Comparison of ENCODE assay signal across 8 cellular contexts in genomic region chr1:1324524-1325287, GRCh38. TPM values are rescaled to one million over a fixed set of nuclear protein-coding genes. Genes with fewer than 3 reads are reported as not detected.
DNase-seq lines count a peak whose midpoint lies in the region; ATAC-seq and TF ChIP-seq lines count a peak whose summit lies in the region.

Gene CPTP, plus strand, starts transcription at chr1:1324802. Its CDS starts 2,109 bp downstream, at chr1:1326911.
Gene INTS11, minus strand, starts transcription at chr1:1324660. Its CDS starts 52 bp downstream, at chr1:1324608.

- ATAC-seq in GM21723 (IDR thresholded peaks at IDR 0.05; ENCODE audit: unreplicated experiment), result peak; percentile 70
- peak; percentile 86 for ATAC-seq in stimulated activated naive CD8-positive, alpha-beta T cell treated with anti-CD3 and anti-CD28 coated beads, Interleukin-15, amount 100 ng/mL, for 72 hours

- DNase-seq in DMS79 treated with DMSO at 0.1 percent for 48 hours (lab: John Stamatoyannopoulos, UW) (peak; percentile 84), KG1 (lab: John Stamatoyannopoulos, UW) (peak; percentile 79), SHP77 (lab: John Stamatoyannopoulos, UW) (peak; percentile 79 to 85), fibroblast of the aortic adventitia (ENCODE audit: low read depth) (peak; percentile 88)
- DNase-seq in activated effector memory CD4-positive, alpha-beta T cell treated with Interleukin-2 at 50 U/mL for 16 hours, result peak; percentile 92
- DNase-seq in stimulated activated naive CD8-positive, alpha-beta T cell treated with anti-CD3 and anti-CD28 coated beads, Interleukin-15, amount 100 ng/mL, for 72 hours, result peak; percentile 95

- H3K27ac Mint-ChIP-seq in stimulated activated naive CD8-positive, alpha-beta T cell treated with anti-CD3 and anti-CD28 coated beads, Interleukin-15, amount 100 ng/mL, for 72 hours, result peak within 1 kb of the TSS; percentile 98

- peak within 1 kb of the TSS; percentile 93 for H3K9ac ChIP-seq in neural cell (ENCODE audit: low read length)

- H4K20me1 ChIP-seq in neural cell (ENCODE audit: insufficient read depth), result peaks cover 16% of the 10 kb centered on the region

- peak within 1 kb of the TSS; percentile 73 for H3K4me2 ChIP-seq in neural cell (ENCODE audit: low read length)

- H3K79me2 ChIP-seq in neural cell (replicated peaks; ENCODE audit: insufficient read depth, low read length), result peaks cover 34% of the 10 kb centered on the region

- peak within 1 kb of the TSS; percentile 40 for H2AFZ ChIP-seq in neural cell (ENCODE audit: low read depth, low read length)

- peak; percentile 16 for TF ChIP-seq RAD21 in neural cell (conservative IDR thresholded peaks at IDR 0.05)

- TF ChIP-seq CTCF in fibroblast of the aortic adventitia (IDR thresholded peaks at IDR 0.05; ENCODE audit: insufficient read depth, low read length) (no peak), neural cell (IDR thresholded peaks at IDR 0.05; ENCODE audit: poor library complexity, severe bottlenecking) (no peak)

- H3K9me2 ChIP-seq in neural cell (ENCODE audit: insufficient read depth, low read length), result no peaks in the 10 kb centered on the region

- TF ChIP-seq EP300 in neural cell (conservative IDR thresholded peaks at IDR 0.05; ENCODE audit: poor library complexity, severe bottlenecking), result no peak

- no peaks in the 10 kb centered on the region for H3K27me3 ChIP-seq in neural cell (ENCODE audit: insufficient read depth, low read depth, low read length)

- H3K9me3 Mint-ChIP-seq in stimulated activated naive CD8-positive, alpha-beta T cell treated with anti-CD3 and anti-CD28 coated beads, Interleukin-15, amount 100 ng/mL, for 72 hours, result peaks cover 1 to 2% of the 10 kb centered on the region in 2 donors

- no peaks in the 10 kb centered on the region for H3K9me3 ChIP-seq in neural cell (ENCODE audit: low read length)

- H3K4me3 Mint-ChIP-seq in stimulated activated naive CD8-positive, alpha-beta T cell treated with anti-CD3 and anti-CD28 coated beads, Interleukin-15, amount 100 ng/mL, for 72 hours, result peak within 1 kb of the TSS; percentile 90 to 96

- no peaks in the 10 kb centered on the region for H3K36me3 ChIP-seq in neural cell (ENCODE audit: insufficient read depth, low read length)

- H3K4me3 ChIP-seq in fibroblast of the aortic adventitia (ENCODE audit: low read depth, low read length), result peak within 1 kb of the TSS; percentile 84
- H3K4me3 ChIP-seq in neural cell (ENCODE audit: low read length), result peak within 1 kb of the TSS; percentile 99

- peaks cover 77% of the 10 kb centered on the region for H3K4me1 Mint-ChIP-seq in stimulated activated naive CD8-positive, alpha-beta T cell treated with anti-CD3 and anti-CD28 coated beads, Interleukin-15, amount 100 ng/mL, for 72 hours

- H3K27me3 Mint-ChIP-seq in stimulated activated naive CD8-positive, alpha-beta T cell treated with anti-CD3 and anti-CD28 coated beads, Interleukin-15, amount 100 ng/mL, for 72 hours, result no peaks in the 10 kb centered on the region

- peak within 1 kb of the TSS; percentile 59 for H3K27ac ChIP-seq in neural cell (ENCODE audit: low read length)

- H3F3A ChIP-seq in neural cell (ENCODE audit: insufficient read depth, low read length, poor library complexity, severe bottlenecking), result no peaks in the 10 kb centered on the region

TF ChIP-seq in neural cell, 6 proteins besides CTCF, POLR2A, EP300 and RAD21:
- no peak for TF ChIP-seq EZH2 (IDR thresholded peaks at IDR 0.05; ENCODE audit: borderline replicate concordance, insufficient read depth, low read length, poor library complexity, severe bottlenecking)
- TF ChIP-seq REST (IDR thresholded peaks at IDR 0.05; ENCODE audit: borderline replicate concordance), result peak; percentile 67
- TF ChIP-seq TAF1 (IDR thresholded peaks at IDR 0.05; ENCODE audit: low read depth), result peak; percentile 57
- peak; percentile 80 for TF ChIP-seq MXI1 (conservative IDR thresholded peaks at IDR 0.05; ENCODE audit: poor library complexity, severe bottlenecking)
- no peak for TF ChIP-seq SMC3 (conservative IDR thresholded peaks at IDR 0.05; ENCODE audit: poor library complexity)
- TF ChIP-seq POLR2AphosphoS5 (IDR thresholded peaks at IDR 0.05), result peak; percentile 95

RNA-seq across cellular contexts. Expression of gene CPTP, which starts in this region (rescaled TPM):
- 9.4 and 17.7 TPM in 2 replicates for total RNA-seq in fibroblast of the aortic adventitia (ENCODE audit: low replicate concordance)
- 9.9 and 13.3 TPM in 2 replicates for polyA plus RNA-seq in neural cell
- polyA minus RNA-seq in neural cell, result 21.6 and 22.4 TPM in 2 replicates

RNA-seq across cellular contexts. Expression of gene INTS11, which starts in this region (rescaled TPM):
- 35.0 and 53.1 TPM in 2 replicates for total RNA-seq in fibroblast of the aortic adventitia (ENCODE audit: low replicate concordance)
- 131 and 132 TPM in 2 replicates for polyA plus RNA-seq in neural cell
- polyA minus RNA-seq in neural cell, result 48.9 and 50.2 TPM in 2 replicates

Comparison
In these comparisons a context has a peak if more than half of its experiments do, and no peak if none do; other contexts are left out.
1. Peak in every context shown above with its lines: DNase-seq, ATAC-seq, H3K4me3 ChIP-seq and H3K27ac ChIP-seq.